2 cellular contexts compared by ENCODE assay signal in genomic region chr22:25382762-25383161, GRCh38.
TF ChIP-seq lines count a peak whose summit lies in the region.

No MANE protein-coding gene starts in this region.

TF ChIP-seq in HCT116, 20 proteins besides CTCF, POLR2A, EP300 and RAD21 (continued from another document):
- no peak for TF ChIP-seq EGR1 (IDR thresholded peaks at IDR 0.05; ENCODE audit: low read depth)
- no peak for TF ChIP-seq JUND (IDR thresholded peaks at IDR 0.05)
- no peak for TF ChIP-seq SRF (IDR thresholded peaks at IDR 0.05; ENCODE audit: low read depth)
- no peak for TF ChIP-seq TCF7L2 (IDR thresholded peaks at IDR 0.05; ENCODE audit: borderline replicate concordance, extremely low read depth, insufficient read depth, insufficient read length)
- no peak for TF ChIP-seq CBX3 (IDR thresholded peaks at IDR 0.05; ENCODE audit: low read depth)
- TF ChIP-seq ZNF274 (IDR thresholded peaks at IDR 0.05; ENCODE audit: low read depth, low read length) = no peak
- TF ChIP-seq REST (IDR thresholded peaks at IDR 0.05; ENCODE audit: low read depth) = no peak
- no peak for TF ChIP-seq ATF3 (IDR thresholded peaks at IDR 0.05)

TF ChIP-seq in HepG2, 621 proteins besides CTCF, POLR2A, EP300 and RAD21 (continued from another document):
- TF ChIP-seq ZNF441 (CRISPR knock-in tag; IDR thresholded peaks at IDR 0.05; ENCODE audit: borderline replicate concordance) (no peak), ZNF512B (CRISPR knock-in tag; IDR thresholded peaks at IDR 0.05; ENCODE audit: borderline replicate concordance) (no peak), NFIB (CRISPR knock-in tag; IDR thresholded peaks at IDR 0.05; ENCODE audit: borderline replicate concordance) (no peak), SMAD9 (CRISPR knock-in tag; IDR thresholded peaks at IDR 0.05) (no peak), STAG1 (CRISPR knock-in tag; IDR thresholded peaks at IDR 0.05) (peak; percentile 47), HNRNPL (IDR thresholded peaks at IDR 0.05; ENCODE audit: low read depth, low read length) (peak; percentile 59; the same call in 1 of the 2 replicates), ZNF790 (CRISPR knock-in tag; IDR thresholded peaks at IDR 0.05; ENCODE audit: borderline replicate concordance) (no peak)
